Comparison of ENCODE assay signal across 1 cellular context in the genomic region with DNA sequence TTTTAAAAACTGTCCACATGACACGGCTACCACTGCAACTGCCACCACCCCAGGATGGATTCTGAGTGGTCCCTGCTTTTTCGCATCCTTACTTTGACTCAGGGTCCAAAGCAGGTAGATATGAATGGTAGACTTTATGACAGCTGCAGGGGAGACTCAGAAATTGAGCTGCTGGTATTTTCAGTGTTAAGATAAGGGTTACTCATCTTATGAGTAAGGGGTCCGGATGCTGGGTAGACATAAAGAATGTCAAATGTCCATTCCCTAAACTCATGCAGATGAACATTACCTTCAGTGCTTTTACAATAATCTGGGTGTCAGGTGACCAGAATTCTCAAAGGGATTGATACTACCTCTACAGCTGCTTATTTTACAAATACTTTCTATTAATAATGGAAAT.
TF ChIP-seq lines count a peak whose summit lies in the region.

No MANE protein-coding gene starts in this region.

TF ChIP-seq in SK-N-SH, 30 proteins besides CTCF, POLR2A, EP300 and RAD21 (continued from another document):
- TF ChIP-seq, protein P1, sequence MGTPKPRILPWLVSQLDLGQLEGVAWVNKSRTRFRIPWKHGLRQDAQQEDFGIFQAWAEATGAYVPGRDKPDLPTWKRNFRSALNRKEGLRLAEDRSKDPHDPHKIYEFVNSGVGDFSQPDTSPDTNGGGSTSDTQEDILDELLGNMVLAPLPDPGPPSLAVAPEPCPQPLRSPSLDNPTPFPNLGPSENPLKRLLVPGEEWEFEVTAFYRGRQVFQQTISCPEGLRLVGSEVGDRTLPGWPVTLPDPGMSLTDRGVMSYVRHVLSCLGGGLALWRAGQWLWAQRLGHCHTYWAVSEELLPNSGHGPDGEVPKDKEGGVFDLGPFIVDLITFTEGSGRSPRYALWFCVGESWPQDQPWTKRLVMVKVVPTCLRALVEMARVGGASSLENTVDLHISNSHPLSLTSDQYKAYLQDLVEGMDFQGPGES (IDR thresholded peaks at IDR 0.05; ENCODE audit: low read depth, low read length) = no peak
- TF ChIP-seq, protein P2, sequence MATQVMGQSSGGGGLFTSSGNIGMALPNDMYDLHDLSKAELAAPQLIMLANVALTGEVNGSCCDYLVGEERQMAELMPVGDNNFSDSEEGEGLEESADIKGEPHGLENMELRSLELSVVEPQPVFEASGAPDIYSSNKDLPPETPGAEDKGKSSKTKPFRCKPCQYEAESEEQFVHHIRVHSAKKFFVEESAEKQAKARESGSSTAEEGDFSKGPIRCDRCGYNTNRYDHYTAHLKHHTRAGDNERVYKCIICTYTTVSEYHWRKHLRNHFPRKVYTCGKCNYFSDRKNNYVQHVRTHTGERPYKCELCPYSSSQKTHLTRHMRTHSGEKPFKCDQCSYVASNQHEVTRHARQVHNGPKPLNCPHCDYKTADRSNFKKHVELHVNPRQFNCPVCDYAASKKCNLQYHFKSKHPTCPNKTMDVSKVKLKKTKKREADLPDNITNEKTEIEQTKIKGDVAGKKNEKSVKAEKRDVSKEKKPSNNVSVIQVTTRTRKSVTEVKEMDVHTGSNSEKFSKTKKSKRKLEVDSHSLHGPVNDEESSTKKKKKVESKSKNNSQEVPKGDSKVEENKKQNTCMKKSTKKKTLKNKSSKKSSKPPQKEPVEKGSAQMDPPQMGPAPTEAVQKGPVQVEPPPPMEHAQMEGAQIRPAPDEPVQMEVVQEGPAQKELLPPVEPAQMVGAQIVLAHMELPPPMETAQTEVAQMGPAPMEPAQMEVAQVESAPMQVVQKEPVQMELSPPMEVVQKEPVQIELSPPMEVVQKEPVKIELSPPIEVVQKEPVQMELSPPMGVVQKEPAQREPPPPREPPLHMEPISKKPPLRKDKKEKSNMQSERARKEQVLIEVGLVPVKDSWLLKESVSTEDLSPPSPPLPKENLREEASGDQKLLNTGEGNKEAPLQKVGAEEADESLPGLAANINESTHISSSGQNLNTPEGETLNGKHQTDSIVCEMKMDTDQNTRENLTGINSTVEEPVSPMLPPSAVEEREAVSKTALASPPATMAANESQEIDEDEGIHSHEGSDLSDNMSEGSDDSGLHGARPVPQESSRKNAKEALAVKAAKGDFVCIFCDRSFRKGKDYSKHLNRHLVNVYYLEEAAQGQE (IDR thresholded peaks at IDR 0.05; ENCODE audit: low read depth, low read length) = no peak
- no peak for TF ChIP-seq TCF12 (IDR thresholded peaks at IDR 0.05)
